ENCODE assay signal across 8 cellular contexts in genomic region chr19:5686647-5687359, GRCh38. TPM values are rescaled to one million over a fixed set of nuclear protein-coding genes. Genes with fewer than 3 reads are reported as not detected.
A peak's percentile ranks its signal among the peaks of the same experiment; 100 is the strongest.
DNase-seq lines count a peak whose midpoint lies in the region; ATAC-seq and TF ChIP-seq lines count a peak whose summit lies in the region.

No MANE protein-coding gene starts in this region.

- H3K27me3 Mint-ChIP-seq in activated CD4-positive, alpha-beta T cell treated with anti-CD3 and anti-CD28 coated beads for 36 hours, result no peaks in the 10 kb centered on the region

- TF ChIP-seq CTCF in A673 (conservative IDR thresholded peaks at IDR 0.05; ENCODE audit: low read depth, low read length) (peak; percentile 96), colonic mucosa (IDR thresholded peaks at IDR 0.05) (peak; percentile 83)

- H3K4me1 ChIP-seq in A673 (ENCODE audit: insufficient read depth, low read length, poor library complexity, severe bottlenecking), result peaks cover 3% of the 10 kb centered on the region
- peaks cover 3% of the 10 kb centered on the region for H3K4me1 ChIP-seq in colonic mucosa

- H3K27ac ChIP-seq in A673 (ENCODE audit: low read depth, low read length, poor library complexity, severe bottlenecking) (peak overlapping the region; percentile 58), colonic mucosa (peak overlapping the region; percentile 75)

- peak; percentile 92 for DNase-seq in A673 (ENCODE audit: low spot score)
- DNase-seq in NCI-H226, result peak; percentile 72
- peak; percentile 100 for DNase-seq in activated CD4-positive, alpha-beta T cell treated with anti-CD3 and anti-CD28 coated beads for 36 hours
- DNase-seq in colonic mucosa, result peak; percentile 100
- peak; percentile 97 for DNase-seq in left kidney (ENCODE audit: low read depth, low spot score)
- DNase-seq in stimulated activated CD4-positive, alpha-beta T cell treated with anti-CD3 and anti-CD28 coated beads, Interleukin-1b, Interleukin-23, amount 100 ng/mL, for 4 hours (ENCODE audit: low read depth in 2 of 2), result peak; percentile 94 to 100

- intact Hi-C loops in A673 (cut with micrococcal nuclease; ENCODE audit: unreplicated experiment), result no loop called here
- intact Hi-C loops in activated CD4-positive, alpha-beta T cell treated with anti-CD3 and anti-CD28 coated beads for 36 hours (cut with DNase I, micrococcal nuclease), result loop anchor here in 1 of 2 experiments (1.0 to 10.0 kb wide), 7 partner anchors 103 to 1702 kb away; partner anchors contain the start of genes EEF2, MPND, VMAC and ZBTB7A
- intact Hi-C loops in colonic mucosa (cut with DNase I), result no loop called here

- peak; percentile 54 for ATAC-seq in GM18867 (IDR thresholded peaks at IDR 0.05; ENCODE audit: unreplicated experiment)
- ATAC-seq in HG03108 (IDR thresholded peaks at IDR 0.05; ENCODE audit: unreplicated experiment), result peak; percentile 39
- ATAC-seq in activated CD4-positive, alpha-beta T cell treated with anti-CD3 and anti-CD28 coated beads for 36 hours, result peak; percentile 61

- peaks cover 8% of the 10 kb centered on the region for H3K36me3 ChIP-seq in A673 (ENCODE audit: insufficient read depth, low read length, poor library complexity, severe bottlenecking)
- H3K36me3 ChIP-seq in colonic mucosa, result no peaks in the 10 kb centered on the region

- peaks cover 18% of the 10 kb centered on the region for H3K36me3 Mint-ChIP-seq in activated CD4-positive, alpha-beta T cell treated with anti-CD3 and anti-CD28 coated beads for 36 hours (ENCODE audit: low read depth)

- POLR2A ChIA-PET in A673 (lab: Charles Lee; ENCODE audit: low non-redundant PET), result interaction anchor here (0.6 to 0.8 kb wide), 2 partner anchors 25 to 1599 kb away, joined by 3 to 4 read pairs; no protein-coding TSS in a partner anchor
- POLR2A ChIA-PET in activated CD4-positive, alpha-beta T cell treated with anti-CD3 and anti-CD28 coated beads for 36 hours (lab: Charles Lee), result interaction anchor here (0.7 to 1.8 kb wide), 8 partner anchors 10 to 218 kb away, joined by 3 to 15 read pairs (median 6); partner anchors contain the start of genes CATSPERD, LONP1, SAFB and SAFB2

- CTCF ChIA-PET in A673 (lab: Charles Lee), result interaction anchor here (0.6 to 0.8 kb wide), 7 partner anchors 19 to 539 kb away, joined by 3 to 17 read pairs (median 7); partner anchors contain the start of gene TINCR
- CTCF ChIA-PET in activated CD4-positive, alpha-beta T cell treated with anti-CD3 and anti-CD28 coated beads for 36 hours (lab: Charles Lee), result interaction anchor here (0.6 to 2.1 kb wide), 8 partner anchors 11 to 118 kb away, joined by 3 to 14 read pairs (median 4); partner anchors contain the start of genes SAFB and SAFB2

- peak overlapping the region; percentile 34 to 50 for H3K9ac ChIP-seq in colonic mucosa (ENCODE audit: low read depth in 2 of 2, low read length in 2 of 2)

- no peaks in the 10 kb centered on the region for H3K27me3 ChIP-seq in A673 (replicated peaks; ENCODE audit: insufficient read depth, low read depth, low read length, poor library complexity)
- no peaks in the 10 kb centered on the region for H3K27me3 ChIP-seq in colonic mucosa

- H3K4me3 ChIP-seq in A673 (ENCODE audit: low read depth, low read length, poor library complexity, severe bottlenecking) (peak overlapping the region; percentile 64), colonic mucosa (peak overlapping the region; percentile 57)

- no peaks in the 10 kb centered on the region for H3K9me3 ChIP-seq in A673 (ENCODE audit: low read depth, low read length, poor library complexity, severe bottlenecking)
- H3K9me3 ChIP-seq in colonic mucosa, result no peaks in the 10 kb centered on the region

- no TSS peak for BruUV-seq in A673 (replicated peaks; lab: Mats Ljungman, UMichigan)

- H3K9me3 Mint-ChIP-seq in activated CD4-positive, alpha-beta T cell treated with anti-CD3 and anti-CD28 coated beads for 36 hours (ENCODE audit: low read depth), result no peaks in the 10 kb centered on the region

- peak overlapping the region; percentile 79 for H3K27ac Mint-ChIP-seq in activated CD4-positive, alpha-beta T cell treated with anti-CD3 and anti-CD28 coated beads for 36 hours

- H3K4me1 Mint-ChIP-seq in activated CD4-positive, alpha-beta T cell treated with anti-CD3 and anti-CD28 coated beads for 36 hours, result peaks cover 18% of the 10 kb centered on the region

- peak overlapping the region; percentile 69 for H3K4me3 Mint-ChIP-seq in activated CD4-positive, alpha-beta T cell treated with anti-CD3 and anti-CD28 coated beads for 36 hours

RNA-seq across cellular contexts. Expression of gene RPL36, which starts 3.3 kb away (rescaled TPM):
- total RNA-seq in A673 (2021) (984 and 992 TPM in 2 replicates), colonic mucosa (100 to 1,000 TPM; 844 to 976 TPM)
- 1,000 to 10,000 TPM; 1,452 to 1,530 TPM for total RNA-seq in activated CD4-positive, alpha-beta T cell treated with anti-CD3 and anti-CD28 coated beads for 36 hours

RNA-seq across cellular contexts. Expression of gene HSD11B1L, which starts 6.0 kb away (rescaled TPM):
- total RNA-seq in A673 (2021) (5.7 and 8.2 TPM in 2 replicates), colonic mucosa (1 to 10 TPM; 3.2 to 3.4 TPM)
- total RNA-seq in activated CD4-positive, alpha-beta T cell treated with anti-CD3 and anti-CD28 coated beads for 36 hours, result 1 to 10 TPM; 2.0 to 3.2 TPM

RNA-seq across cellular contexts. Expression of gene MICOS13, which starts 6.5 kb away (rescaled TPM):
- total RNA-seq in A673 (2021), result 36.3 and 43.6 TPM in 2 replicates
- 10 to 100 TPM; 50.9 to 52.1 TPM for total RNA-seq in activated CD4-positive, alpha-beta T cell treated with anti-CD3 and anti-CD28 coated beads for 36 hours
- 10 to 100 TPM; 56.0 to 88.0 TPM for total RNA-seq in colonic mucosa

RNA-seq across cellular contexts. Expression of gene LONP1, which starts 33.1 kb away (rescaled TPM):
- total RNA-seq in A673 (2021), result 152 and 160 TPM in 2 replicates
- 100 to 1,000 TPM; 287 to 315 TPM for total RNA-seq in activated CD4-positive, alpha-beta T cell treated with anti-CD3 and anti-CD28 coated beads for 36 hours
- 100 to 1,000 TPM in 1 of 2 donors, 10 to 100 TPM in 1; 64.3 to 133 TPM for total RNA-seq in colonic mucosa

RNA-seq across cellular contexts. Expression of gene CATSPERD, which starts 33.6 kb away (rescaled TPM):
- not detected in 2 replicates for total RNA-seq in A673 (2021)
- total RNA-seq in activated CD4-positive, alpha-beta T cell treated with anti-CD3 and anti-CD28 coated beads for 36 hours, result not detected
- not detected for total RNA-seq in colonic mucosa

Comparison
In these comparisons a context has a peak if more than half of its experiments do, and no peak if none do; other contexts are left out.
1. Peak in every context shown above with its lines: DNase-seq, ATAC-seq, H3K4me3 ChIP-seq and H3K27ac ChIP-seq.